ENCODE assay signal across 21 cellular contexts in the genomic region with DNA sequence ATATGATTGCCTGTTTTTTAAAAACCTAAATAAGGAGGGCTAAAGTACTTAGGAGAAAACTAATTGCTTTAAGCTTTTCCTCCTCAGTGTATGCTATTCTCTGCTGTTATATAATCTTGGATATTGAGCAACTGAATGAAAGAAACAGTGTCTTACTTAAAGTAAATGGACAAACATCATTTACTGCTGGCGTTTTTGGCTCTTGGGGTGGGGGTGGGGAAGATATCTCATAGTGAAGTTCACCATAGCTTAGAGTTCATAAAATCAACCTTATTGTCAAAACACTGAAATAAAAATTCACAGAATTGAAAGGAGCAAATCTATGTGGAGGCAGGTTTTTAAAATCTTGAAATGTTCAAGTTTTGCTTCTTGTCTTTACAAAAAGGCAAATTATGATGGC.
DNase-seq lines count a peak whose midpoint lies in the region; TF ChIP-seq lines count a peak whose summit lies in the region.
"Had no signal": no experiment of that assay in that cellular context is flagged by ENCODE, and none has a peak within 500 bp of the region (broad histone marks: within the 10 kb centered on the region; RNA-seq: fewer than 3 reads in every experiment).

No MANE protein-coding gene starts in this region.

- peak overlapping the region; percentile 30; the same call in 1 of the 2 replicates for H3K4me2 ChIP-seq in OCI-LY1 (ENCODE audit: low read length)

- DNase-seq in astrocyte of the hippocampus (ENCODE audit: low read depth, low spot score) (peak; percentile 7), inferior parietal cortex (ENCODE audit: extremely low spot score) (peak; percentile 40), pons (ENCODE audit: low spot score) (peak; percentile 74), posterior cingulate gyrus (no peak), cerebellum (ENCODE audit: low spot score) (no peak), dedifferentiated amniotic fluid mesenchymal stem cell (ENCODE audit: extremely low spot score) (no peak), spleen (no peak)
- DNase-seq: CD8-positive, alpha-beta T cell; DMS 273 treated with DMSO at 0.1 percent for 48 hours; DMS79; H7; Karpas-422; NCI-H1092 treated with DMSO at 0.1 percent for 48 hours; NCI-H1436; NCI-H187 treated with DMSO at 0.1 percent for 48 hours; NCI-H446 treated with DMSO at 0.1 percent for 48 hours; NCI-H526 treated with DMSO at 0.1 percent for 48 hours; Right ventricle myocardium superior; RPMI8226 had no signal

- 36 to 62% (median 51%) methylated on average over 1 of the region's 1 CpG for WGBS in spleen, 5 donors

- H3K36me3 ChIP-seq in OCI-LY1 (ENCODE audit: insufficient read depth, low read length) (no peaks in the 10 kb centered on the region), spleen (no peaks in the 10 kb centered on the region)

- H3K4me1 ChIP-seq in OCI-LY1 (ENCODE audit: insufficient read depth, low read length, severe bottlenecking), result peaks cover 83% of the 10 kb centered on the region
- H3K4me1 ChIP-seq in spleen, result no peaks in the 10 kb centered on the region

- H3K27me3 ChIP-seq in OCI-LY1 (ENCODE audit: insufficient read depth, low read length) (no peaks in the 10 kb centered on the region), spleen (replicated peaks in 1 of 7) (no peaks in the 10 kb centered on the region)

- TF ChIP-seq CTCF in OCI-LY1 (IDR thresholded peaks at IDR 0.05; ENCODE audit: low read length), result no peak
- TF ChIP-seq CTCF in spleen (IDR thresholded peaks at IDR 0.05 in 8 of 11, conservative IDR thresholded peaks at IDR 0.05 in 3 of 11), result no peak

- H3K27ac ChIP-seq in OCI-LY1 (ENCODE audit: low read depth, low read length, poor library complexity, severe bottlenecking) (peak overlapping the region; percentile 86), spleen (no peak overlapping the region)
- H3K27ac ChIP-seq: C4-2B had no signal

- no peak overlapping the region for H3K4me3 ChIP-seq in OCI-LY1 (ENCODE audit: low read depth, low read length, poor library complexity, severe bottlenecking)
- H3K4me3 ChIP-seq in spleen, result no peak overlapping the region

- intact Hi-C loops in posterior cingulate gyrus (cut with DNase I) (loop anchor here (2.0 to 5.0 kb wide), 2 partner anchors 107 to 128 kb away; no protein-coding TSS in a partner anchor), spleen (cut with DNase I; ENCODE audit: low total_unique reads) (no loop called here)

- H2AFZ ChIP-seq in OCI-LY1 (ENCODE audit: low read length), result peak overlapping the region; percentile 1; the same call in 1 of the 2 replicates

- H3F3A ChIP-seq in OCI-LY1 (ENCODE audit: insufficient read depth, low read length), result no peaks in the 10 kb centered on the region

- H3K9me3 ChIP-seq in OCI-LY1 (ENCODE audit: low read length) (no peaks in the 10 kb centered on the region), spleen (peaks cover 0 to 13% (median 3%) of the 10 kb centered on the region in 8 donors)

- H3K9me2 ChIP-seq in OCI-LY1 (ENCODE audit: low read depth, low read length), result no peaks in the 10 kb centered on the region

- no peaks in the 10 kb centered on the region for H3K79me2 ChIP-seq in OCI-LY1 (ENCODE audit: insufficient read depth, low read length)

- peak overlapping the region; percentile 27 for H3K9ac ChIP-seq in OCI-LY1 (ENCODE audit: low read length)

- no peaks in the 10 kb centered on the region for H4K20me1 ChIP-seq in OCI-LY1 (ENCODE audit: insufficient read depth, low read length)

- no peak for TF ChIP-seq POLR2A in spleen (IDR thresholded peaks at IDR 0.05)

Comparison
In these comparisons a context has a peak if more than half of its experiments do, and no peak if none do; other contexts are left out.
1. DNase-seq: peak in astrocyte of the hippocampus (single experiment), inferior parietal cortex (single experiment) and pons (single experiment); none in posterior cingulate gyrus (0 of 10), cerebellum (single experiment), dedifferentiated amniotic fluid mesenchymal stem cell (single experiment) and spleen (single experiment).